Comparison of ENCODE assay signal across 9 cellular contexts in the genomic region with DNA sequence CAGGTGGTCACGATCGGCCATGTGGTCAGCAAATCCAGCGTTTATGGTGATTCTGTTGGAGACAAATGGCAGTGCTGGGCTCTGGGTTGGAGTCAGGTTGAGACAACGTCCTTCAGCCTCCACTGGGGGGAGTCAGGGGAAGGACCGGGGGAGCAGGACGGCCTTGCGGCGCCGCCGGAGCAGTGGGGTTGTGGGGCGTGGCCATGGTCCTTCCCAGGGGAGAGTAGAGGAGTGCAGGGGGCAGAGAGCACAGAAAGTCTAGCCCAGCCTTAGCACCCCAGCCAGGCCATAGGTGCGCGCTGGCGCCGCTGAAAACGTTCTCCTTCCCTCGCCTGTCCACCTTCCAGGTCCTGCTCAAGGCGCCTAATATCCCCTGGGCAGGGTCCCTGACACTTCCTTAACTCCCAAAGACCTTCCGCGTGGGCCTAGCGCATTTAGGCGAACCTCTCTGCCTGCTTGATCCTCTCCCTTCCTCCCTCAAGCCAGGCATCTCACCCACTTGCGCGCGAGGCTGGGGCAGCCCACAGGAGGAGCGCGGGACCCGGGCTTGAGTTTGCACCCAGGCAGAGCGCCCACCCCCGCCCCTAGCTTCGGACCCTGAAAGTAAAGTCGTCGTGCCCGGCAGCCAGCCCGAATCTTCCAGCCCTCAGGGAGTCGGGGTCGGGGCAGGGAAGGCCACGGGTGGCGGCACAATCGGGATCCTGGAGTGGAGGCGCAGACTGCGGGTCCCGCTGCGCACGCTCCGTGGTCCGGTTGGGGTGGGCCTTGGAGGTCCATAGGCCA. TPM values are rescaled to one million over a fixed set of nuclear protein-coding genes. Genes with fewer than 3 reads are reported as not detected.
DNase-seq lines count a peak whose midpoint lies in the region; ATAC-seq and TF ChIP-seq lines count a peak whose summit lies in the region.
"Had no signal": no experiment of that assay in that cellular context is flagged by ENCODE, and none has a peak within 500 bp of the region (broad histone marks: within the 10 kb centered on the region; RNA-seq: fewer than 3 reads in every experiment).

No MANE protein-coding gene starts in this region.

- no peak overlapping the region for H3K27ac Mint-ChIP-seq in Caco-2 (ENCODE audit: unreplicated experiment)

- TF ChIP-seq CTCF in Caco-2 (IDR thresholded peaks at IDR 0.05; ENCODE audit: insufficient read depth in 1 of 2, low read depth in 1 of 2, low read length in 1 of 2, severe bottlenecking in 1 of 2, unreplicated experiment in 1 of 2) (peak; percentile 25 to 43), brain microvascular endothelial cell (IDR thresholded peaks at IDR 0.05; ENCODE audit: low read depth, low read length, missing control alignments) (peak; percentile 44)

- no peak overlapping the region for H3K4me2 ChIP-seq in mesenchymal stem cell (ENCODE audit: low read length, poor library complexity, severe bottlenecking)

- no peak overlapping the region for H3K4ac ChIP-seq in mesenchymal stem cell (ENCODE audit: low read depth in 1 of 2, low read length in 2 of 2)

- H3K18ac ChIP-seq in mesenchymal stem cell (ENCODE audit: low read depth in 1 of 2, low read length in 2 of 2) = no peak overlapping the region

- 13% methylated on average over 45 of the region's 47 CpGs for WGBS in mesenchymal stem cell

- intact Hi-C loops in Caco-2 (cut with micrococcal nuclease; ENCODE audit: unreplicated experiment) = no loop called here

- no peak overlapping the region for H2BK5ac ChIP-seq in mesenchymal stem cell (ENCODE audit: low read depth, low read length, poor library complexity, severe bottlenecking)

- peaks cover 15% of the 10 kb centered on the region for H3K4me1 ChIP-seq in Caco-2
- peaks cover 28% of the 10 kb centered on the region for H3K4me1 ChIP-seq in mesenchymal stem cell (ENCODE audit: control insufficient read depth, insufficient read depth, low read depth, low read length)

- H2BK120ac ChIP-seq in mesenchymal stem cell (ENCODE audit: low read depth, low read length) = no peak overlapping the region

- H3K9me3 ChIP-seq in Caco-2 = peaks cover 3% of the 10 kb centered on the region; the same call in 1 of the 2 replicates
- no peaks in the 10 kb centered on the region for H3K9me3 ChIP-seq in mesenchymal stem cell (ENCODE audit: control insufficient read depth, low read length)

- H3K9ac ChIP-seq in mesenchymal stem cell (ENCODE audit: low read length) = no peak overlapping the region

- peaks cover 5% of the 10 kb centered on the region; the same call in 1 of the 2 replicates for H3K27me3 ChIP-seq in Caco-2 (replicated peaks; ENCODE audit: control insufficient read depth, insufficient read depth, low read length)
- peaks cover 46% of the 10 kb centered on the region for H3K27me3 ChIP-seq in brain microvascular endothelial cell (replicated peaks)
- peaks cover 54 to 62% of the 10 kb centered on the region in 2 experiments for H3K27me3 ChIP-seq in mesenchymal stem cell (ENCODE audit: control insufficient read depth in 1 of 2, insufficient read depth in 1 of 2, low read length in 2 of 2)

- no peak overlapping the region for H3K14ac ChIP-seq in mesenchymal stem cell (ENCODE audit: low read length in 2 of 2)

- H3K23ac ChIP-seq in mesenchymal stem cell (ENCODE audit: low read length in 2 of 2) = no peak overlapping the region

- H3K4me3 Mint-ChIP-seq in Caco-2 (ENCODE audit: unreplicated experiment) = peak overlapping the region; percentile 54

- H3K36me3 ChIP-seq in Caco-2 (ENCODE audit: control insufficient read depth, insufficient read depth, low read length) = no peaks in the 10 kb centered on the region
- no peaks in the 10 kb centered on the region for H3K36me3 ChIP-seq in brain microvascular endothelial cell (replicated peaks)
- H3K36me3 ChIP-seq in mesenchymal stem cell (ENCODE audit: control insufficient read depth in 1 of 2, insufficient read depth in 2 of 2, low read depth in 1 of 2, low read length in 2 of 2) = peaks cover 0 to 4% of the 10 kb centered on the region in 2 experiments

- no peak overlapping the region for H4K8ac ChIP-seq in mesenchymal stem cell (ENCODE audit: low read length)

- H4K91ac ChIP-seq in mesenchymal stem cell (ENCODE audit: low read length) = no peak overlapping the region

- no peaks in the 10 kb centered on the region for H3K36me3 Mint-ChIP-seq in Caco-2 (ENCODE audit: insufficient read depth, unreplicated experiment)

- POLR2A ChIA-PET in Caco-2 (lab: Charles Lee) = no interaction called here

- H2BK12ac ChIP-seq in mesenchymal stem cell (ENCODE audit: low read length in 2 of 2) = no peak overlapping the region

- no peak overlapping the region for H2AFZ ChIP-seq in mesenchymal stem cell (ENCODE audit: low read depth, low read length)

- H2BK15ac ChIP-seq in mesenchymal stem cell (ENCODE audit: low read depth, poor library complexity, severe bottlenecking) = no peak overlapping the region

- peak; percentile 61 to 70 for DNase-seq in Caco-2
- DNase-seq in Jurkat, Clone E6-1 (ENCODE audit: low read depth, low spot score) = peak; percentile 20
- no peak for DNase-seq in brain microvascular endothelial cell
- peak; percentile 24 for DNase-seq in mesenchymal stem cell
- no peak for DNase-seq in amniotic stem cell (lab: John Stamatoyannopoulos, UW)
- no peak for DNase-seq in NOMO-1 treated with dmso at 0.1 percent for 144 hours (lab: John Stamatoyannopoulos, UW; ENCODE audit: unreplicated experiment)
- no peak for DNase-seq in NCI-H774 (lab: John Stamatoyannopoulos, UW)

- in situ Hi-C loops in brain microvascular endothelial cell (cut with HindIII; ENCODE audit: low pct_ligation_motif_present, low sequenced_read_pairs) = no loop called here

- peaks cover under 1% of the 10 kb centered on the region for H3K9me3 Mint-ChIP-seq in Caco-2 (ENCODE audit: unreplicated experiment)

- H3K27me3 Mint-ChIP-seq in Caco-2 (ENCODE audit: insufficient read depth, unreplicated experiment) = peaks cover 20% of the 10 kb centered on the region

- H3K4me1 Mint-ChIP-seq in Caco-2 (ENCODE audit: low read depth, unreplicated experiment) = no peaks in the 10 kb centered on the region

- CTCF ChIA-PET in Caco-2 (lab: Charles Lee) = interaction anchor here (0.6 kb wide), 1 partner anchor 58 kb away, joined by 3 read pairs; no protein-coding TSS in a partner anchor

- no peak for ATAC-seq in GM18868 (IDR thresholded peaks at IDR 0.05; ENCODE audit: unreplicated experiment)

- H3K4me3 ChIP-seq in Caco-2 (ENCODE audit: low read depth, low read length) (no peak overlapping the region), brain microvascular endothelial cell (ENCODE audit: low read depth, low read length) (no peak overlapping the region), mesenchymal stem cell (ENCODE audit: insufficient read depth in 1 of 2, low read depth in 1 of 2, low read length in 2 of 2) (no peak overlapping the region)
- no peak overlapping the region for H3K4me3 ChIP-seq in Jurkat, Clone E6-1 (ENCODE audit: low read length)

- H3K27ac ChIP-seq in brain microvascular endothelial cell (no peak overlapping the region), mesenchymal stem cell (ENCODE audit: low read length, poor library complexity, severe bottlenecking) (no peak overlapping the region)

- no TSS peak for BruUV-seq in Caco-2 (replicated peaks; lab: Mats Ljungman, UMichigan)

- no peaks in the 10 kb centered on the region for H3K79me1 ChIP-seq in mesenchymal stem cell (replicated peaks; ENCODE audit: low read length, poor library complexity, severe bottlenecking)

- no peak overlapping the region for H2AK5ac ChIP-seq in mesenchymal stem cell (ENCODE audit: low read length, severe bottlenecking)

RNA-seq across cellular contexts. Expression of gene KIF26A, which starts 3.1 kb away (rescaled TPM):
- 4.2 and 5.5 TPM in 2 replicates for total RNA-seq in Caco-2 (2022)
- 8.0 TPM for polyA plus RNA-seq in Jurkat, Clone E6-1 (2012; ENCODE audit: insufficient read depth, insufficient read length)
- polyA plus RNA-seq in mesenchymal stem cell (2013, experiment 1 of 2) = 1.7 TPM
- 1.7 TPM for polyA plus RNA-seq in mesenchymal stem cell (2013, experiment 2 of 2)

RNA-seq across cellular contexts. Expression of gene ASPG, which starts 49.8 kb away (rescaled TPM):
- total RNA-seq in Caco-2 (2022) = not detected in 2 replicates
- polyA plus RNA-seq in Jurkat, Clone E6-1 (2012; ENCODE audit: insufficient read depth, insufficient read length) = not detected
- polyA plus RNA-seq in mesenchymal stem cell (2013, experiment 1 of 2) = not detected
- polyA plus RNA-seq in mesenchymal stem cell (2013, experiment 2 of 2) = not detected
- total RNA-seq: fibroblast of lung had no signal
- polyA plus RNA-seq: fibroblast of lung had no signal

Comparison
In these comparisons a context has a peak if more than half of its experiments do, and no peak if none do; other contexts are left out.
1. DNase-seq: peak in Caco-2 (2 of 2), Jurkat, Clone E6-1 (single experiment) and mesenchymal stem cell (single experiment); none in brain microvascular endothelial cell (single experiment), amniotic stem cell (single experiment), NOMO-1 treated with dmso at 0.1 percent for 144 hours (single experiment) and NCI-H774 (single experiment).